ENCODE assay signal across 12 cellular contexts in the genomic region with DNA sequence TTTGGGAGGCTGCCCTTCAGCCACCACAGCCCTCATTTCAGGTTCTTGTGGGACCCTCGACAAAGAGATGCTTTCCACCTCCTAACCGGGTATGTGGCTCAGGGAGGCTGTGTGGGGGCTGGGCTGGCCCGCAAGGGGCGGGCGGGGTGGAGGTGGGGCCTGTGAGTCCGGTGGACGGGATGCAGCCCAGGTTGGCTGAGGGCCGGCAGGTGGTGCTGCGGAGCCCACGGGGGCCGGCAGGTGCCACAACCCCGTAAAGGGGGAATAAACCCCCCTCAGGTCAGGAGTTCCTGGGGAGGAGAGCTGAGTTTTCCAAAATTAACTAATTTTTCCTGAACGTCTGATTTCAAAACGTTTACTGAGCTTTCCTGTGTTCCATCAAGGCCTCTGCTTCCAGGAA. TPM values are rescaled to one million over a fixed set of nuclear protein-coding genes. Genes with fewer than 3 reads are reported as not detected.
DNase-seq lines count a peak whose midpoint lies in the region; ATAC-seq and TF ChIP-seq lines count a peak whose summit lies in the region.
"Had no signal": no experiment of that assay in that cellular context is flagged by ENCODE, and none has a peak within 500 bp of the region (broad histone marks: within the 10 kb centered on the region; RNA-seq: fewer than 3 reads in every experiment).

No MANE protein-coding gene starts in this region.

- no peak overlapping the region for H3K4me3 Mint-ChIP-seq in osteocyte (ENCODE audit: unreplicated experiment)

- peak; percentile 46; the same call in 1 of the 2 replicates for TF ChIP-seq RAD21 in Ishikawa (IDR thresholded peaks at IDR 0.05; ENCODE audit: low read depth)

- H3K4me3 ChIP-seq in choroid plexus epithelial cell (ENCODE audit: low read depth, low read length) = no peak overlapping the region

- H3K36me3 Mint-ChIP-seq in osteocyte (ENCODE audit: unreplicated experiment) = no peaks in the 10 kb centered on the region

- no peaks in the 10 kb centered on the region for H3K9me3 Mint-ChIP-seq in osteocyte (ENCODE audit: unreplicated experiment)

- TF ChIP-seq EP300 in Ishikawa (IDR thresholded peaks at IDR 0.05; ENCODE audit: borderline replicate concordance) = no peak

- H3K4me1 Mint-ChIP-seq in osteocyte (ENCODE audit: unreplicated experiment) = peaks cover 2% of the 10 kb centered on the region

- no peak for ATAC-seq in GM18868 (IDR thresholded peaks at IDR 0.05; ENCODE audit: unreplicated experiment)
- ATAC-seq: left ventricle myocardium superior had no signal

- no peak overlapping the region for H3K27ac Mint-ChIP-seq in osteocyte (ENCODE audit: unreplicated experiment)

- H3K27me3 Mint-ChIP-seq in osteocyte (ENCODE audit: unreplicated experiment) = no peaks in the 10 kb centered on the region

- TF ChIP-seq CTCF in choroid plexus epithelial cell (conservative IDR thresholded peaks at IDR 0.05; ENCODE audit: low read depth, low read length) = peak; percentile 50
- TF ChIP-seq CTCF in osteocyte (IDR thresholded peaks at IDR 0.05) = peak; percentile 47

- peak; percentile 67 for DNase-seq in NCI-H82 (lab: John Stamatoyannopoulos, UW)
- no peak for DNase-seq in NCI-H82 treated with DMSO at 0.1 percent for 48 hours (lab: John Stamatoyannopoulos, UW; ENCODE audit: unreplicated experiment)
- DNase-seq in choroid plexus epithelial cell (ENCODE audit: low read depth) = no peak
- DNase-seq in osteocyte (ENCODE audit: extremely low spot score, unreplicated experiment) = no peak
- DNase-seq in NCI-H128 (lab: John Stamatoyannopoulos, UW; ENCODE audit: unreplicated experiment) = no peak
- no peak for DNase-seq in occipital lobe (lab: John Stamatoyannopoulos, UW)
- DNase-seq: activated CD8-positive, alpha-beta memory T cell treated with anti-CD3 and anti-CD28 coated beads for 24 hours; C1 segment of cervical spinal cord; left ventricle myocardium superior; stimulated activated CD4-positive, alpha-beta T cell treated with anti-CD3 and anti-CD28 coated beads, Interleukin-2, amount 100 ng/mL, for 48 hours had no signal

TF ChIP-seq in Ishikawa, 13 proteins besides CTCF, POLR2A, EP300 and RAD21:
- TF ChIP-seq, protein P1, sequence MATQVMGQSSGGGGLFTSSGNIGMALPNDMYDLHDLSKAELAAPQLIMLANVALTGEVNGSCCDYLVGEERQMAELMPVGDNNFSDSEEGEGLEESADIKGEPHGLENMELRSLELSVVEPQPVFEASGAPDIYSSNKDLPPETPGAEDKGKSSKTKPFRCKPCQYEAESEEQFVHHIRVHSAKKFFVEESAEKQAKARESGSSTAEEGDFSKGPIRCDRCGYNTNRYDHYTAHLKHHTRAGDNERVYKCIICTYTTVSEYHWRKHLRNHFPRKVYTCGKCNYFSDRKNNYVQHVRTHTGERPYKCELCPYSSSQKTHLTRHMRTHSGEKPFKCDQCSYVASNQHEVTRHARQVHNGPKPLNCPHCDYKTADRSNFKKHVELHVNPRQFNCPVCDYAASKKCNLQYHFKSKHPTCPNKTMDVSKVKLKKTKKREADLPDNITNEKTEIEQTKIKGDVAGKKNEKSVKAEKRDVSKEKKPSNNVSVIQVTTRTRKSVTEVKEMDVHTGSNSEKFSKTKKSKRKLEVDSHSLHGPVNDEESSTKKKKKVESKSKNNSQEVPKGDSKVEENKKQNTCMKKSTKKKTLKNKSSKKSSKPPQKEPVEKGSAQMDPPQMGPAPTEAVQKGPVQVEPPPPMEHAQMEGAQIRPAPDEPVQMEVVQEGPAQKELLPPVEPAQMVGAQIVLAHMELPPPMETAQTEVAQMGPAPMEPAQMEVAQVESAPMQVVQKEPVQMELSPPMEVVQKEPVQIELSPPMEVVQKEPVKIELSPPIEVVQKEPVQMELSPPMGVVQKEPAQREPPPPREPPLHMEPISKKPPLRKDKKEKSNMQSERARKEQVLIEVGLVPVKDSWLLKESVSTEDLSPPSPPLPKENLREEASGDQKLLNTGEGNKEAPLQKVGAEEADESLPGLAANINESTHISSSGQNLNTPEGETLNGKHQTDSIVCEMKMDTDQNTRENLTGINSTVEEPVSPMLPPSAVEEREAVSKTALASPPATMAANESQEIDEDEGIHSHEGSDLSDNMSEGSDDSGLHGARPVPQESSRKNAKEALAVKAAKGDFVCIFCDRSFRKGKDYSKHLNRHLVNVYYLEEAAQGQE (IDR thresholded peaks at IDR 0.05; ENCODE audit: low read depth) = no peak
- TF ChIP-seq TAF1 (IDR thresholded peaks at IDR 0.05; ENCODE audit: low read depth) = no peak

RNA-seq across cellular contexts. Expression of a gene that starts 4.9 kb away (rescaled TPM):
- total RNA-seq in osteocyte (31.4 and 31.5 TPM in 2 replicates), occipital lobe (48.8 TPM)

RNA-seq across cellular contexts. Expression of a gene that starts 14.8 kb away (rescaled TPM):
- 0.19 and 0.21 TPM in 2 replicates for total RNA-seq in osteocyte
- not detected for total RNA-seq in occipital lobe

RNA-seq across cellular contexts. Expression of a gene that starts 18.8 kb away (rescaled TPM):
- 11.3 and 17.3 TPM in 2 replicates for total RNA-seq in osteocyte
- 7.0 TPM for total RNA-seq in occipital lobe

RNA-seq across cellular contexts. Expression of a gene that starts 19.5 kb away (rescaled TPM):
- 2.6 and 3.1 TPM in 2 replicates for total RNA-seq in osteocyte
- 4.2 TPM for total RNA-seq in occipital lobe

RNA-seq across cellular contexts. Expression of a gene that starts 24.8 kb away (rescaled TPM):
- 41.5 and 41.7 TPM in 2 replicates for total RNA-seq in osteocyte
- total RNA-seq in occipital lobe = 11.5 TPM
